ENCODE assay signal across 7 cellular contexts in the genomic region with DNA sequence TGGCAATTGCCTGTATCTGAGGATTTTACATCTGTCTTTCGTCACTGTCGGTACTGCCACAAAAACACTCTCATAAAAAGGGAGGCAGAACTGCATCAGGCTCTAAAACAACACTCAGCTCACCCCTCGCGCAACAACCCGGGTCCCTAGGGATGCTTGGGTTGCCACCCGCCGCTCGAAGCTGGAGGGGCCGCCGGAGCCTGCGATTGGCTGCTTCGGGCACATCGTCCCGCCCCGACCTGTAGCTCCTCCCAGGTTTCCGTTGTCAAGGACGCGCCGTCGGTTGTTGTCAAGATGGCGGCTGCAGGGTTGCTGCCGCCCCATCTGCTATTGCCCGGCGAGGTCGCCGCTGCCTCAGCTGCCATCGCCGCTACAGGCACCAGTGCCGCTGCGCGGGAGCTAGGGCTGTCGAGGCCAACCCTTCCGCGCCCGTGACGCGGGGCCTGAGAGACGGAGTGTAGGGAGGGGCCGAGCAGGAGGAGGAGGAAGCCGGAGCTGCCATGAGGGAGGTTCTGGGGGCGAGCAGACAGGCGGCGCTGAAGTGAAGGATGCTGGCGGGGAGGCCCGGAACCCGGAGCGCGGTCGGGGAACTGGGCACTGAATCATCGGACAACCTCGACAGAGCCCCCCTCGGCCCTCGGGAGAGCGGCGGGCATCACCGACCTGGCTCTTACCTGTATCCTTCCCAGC. TPM values are rescaled to one million over a fixed set of nuclear protein-coding genes. Genes with fewer than 3 reads are reported as not detected.
A peak's percentile ranks its signal among the peaks of the same experiment; 100 is the strongest.
DNase-seq lines count a peak whose midpoint lies in the region; ATAC-seq and TF ChIP-seq lines count a peak whose summit lies in the region.

A gene with protein sequence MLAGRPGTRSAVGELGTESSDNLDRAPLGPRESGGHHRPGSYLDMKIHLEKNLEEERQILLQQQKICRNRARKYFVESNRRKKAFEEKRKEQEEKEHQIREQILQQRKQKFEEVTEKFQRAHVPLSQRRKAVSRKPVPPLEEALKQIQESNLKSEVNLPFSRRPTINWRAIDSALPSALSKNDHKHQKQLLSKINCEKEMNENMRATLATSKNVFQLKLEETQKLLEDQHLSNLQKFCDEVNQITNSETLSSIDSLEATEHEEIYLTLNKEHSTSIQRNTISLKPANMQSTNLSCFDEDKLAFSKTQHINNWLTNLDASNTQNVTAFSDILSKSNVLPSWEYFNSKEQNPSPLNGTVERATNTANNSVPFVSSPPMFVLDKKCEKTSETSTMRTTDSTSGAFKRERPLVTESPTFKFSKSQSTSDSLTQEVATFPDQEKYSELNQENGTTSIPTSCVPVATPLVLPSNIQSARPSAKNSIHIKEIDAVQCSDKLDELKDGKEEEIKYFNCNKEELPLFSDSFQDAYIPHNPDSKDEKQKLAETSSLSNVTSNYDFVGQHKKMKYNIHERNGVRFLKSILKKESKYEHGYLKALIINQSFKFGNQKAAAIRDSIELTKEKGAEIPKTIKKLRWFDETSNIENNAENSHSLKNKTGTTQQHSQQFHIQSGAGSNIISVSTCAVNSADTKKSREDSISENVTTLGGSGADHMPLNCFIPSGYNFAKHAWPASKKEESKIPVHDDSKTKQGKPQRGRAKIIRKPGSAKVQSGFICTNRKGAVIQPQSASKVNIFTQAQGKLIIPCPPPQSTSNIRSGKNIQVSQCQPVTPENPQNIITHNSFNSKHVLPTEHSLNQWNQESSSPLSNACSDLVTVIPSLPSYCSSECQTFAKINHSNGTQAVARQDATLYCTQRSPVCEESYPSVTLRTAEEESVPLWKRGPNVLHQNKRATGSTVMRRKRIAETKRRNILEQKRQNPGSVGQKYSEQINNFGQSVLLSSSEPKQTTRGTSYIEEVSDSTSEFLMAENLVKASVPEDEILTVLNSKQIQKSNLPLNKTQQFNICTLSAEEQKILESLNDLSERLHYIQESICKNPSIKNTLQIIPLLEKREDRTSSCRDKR (plus strand): TSS at position 274 of the 690 bp plus-strand sequence. CDS start 275 bp downstream, at position 549.

- ATAC-seq in GM18508 (IDR thresholded peaks at IDR 0.05; ENCODE audit: insufficient read depth, unreplicated experiment) (peak; percentile 96), HG03039 (IDR thresholded peaks at IDR 0.05; ENCODE audit: unreplicated experiment) (peak; percentile 100)

- TF ChIP-seq CTCF in VCaP (conservative IDR thresholded peaks at IDR 0.05) (peak; percentile 52), breast epithelium (IDR thresholded peaks at IDR 0.05) (peak in 1 of 3 donors; percentile 32)

- intact Hi-C loops in breast epithelium (cut with DNase I; ENCODE audit: low total_unique reads) = no loop called here

- H3K27me3 ChIP-seq in breast epithelium (no peaks in the 10 kb centered on the region), iPS-20b (ENCODE audit: insufficient read depth, low read length) (no peaks in the 10 kb centered on the region)

- H3K27ac ChIP-seq in VCaP (peak within 1 kb of the TSS; percentile 66), breast epithelium (peak within 1 kb of the TSS; percentile 92 to 94), iPS-20b (ENCODE audit: low read length) (no peak within 1 kb of the TSS), skin epidermis (peak within 1 kb of the TSS; percentile 28 to 87 (median 77))

- peak; percentile 34 for TF ChIP-seq POLR2A in breast epithelium (IDR thresholded peaks at IDR 0.05)

- peak within 1 kb of the TSS; percentile 55 to 85 (median 72) for H3K4me3 ChIP-seq in breast epithelium
- peak within 1 kb of the TSS; percentile 82 for H3K4me3 ChIP-seq in iPS-20b (ENCODE audit: low read length)
- H3K4me3 ChIP-seq in skin epidermis = peak within 1 kb of the TSS; percentile 45 to 84 (median 64)

- DNase-seq in NCI-H2081 treated with DMSO at 0.1 percent for 48 hours (lab: John Stamatoyannopoulos, UW) = peak; percentile 81
- DNase-seq in breast epithelium (ENCODE audit: low spot score in 2 of 2) = peak; percentile 88 to 92

- no peaks in the 10 kb centered on the region for H3K9me3 ChIP-seq in breast epithelium
- no peaks in the 10 kb centered on the region for H3K9me3 ChIP-seq in iPS-20b (ENCODE audit: insufficient read depth, low read depth, low read length)

- no peaks in the 10 kb centered on the region for H3K4me1 ChIP-seq in breast epithelium
- H3K4me1 ChIP-seq in iPS-20b (ENCODE audit: insufficient read depth, low read length) = peaks cover 3% of the 10 kb centered on the region; the same call in 1 of the 2 replicates

- H3K36me3 ChIP-seq in breast epithelium (no peaks in the 10 kb centered on the region), iPS-20b (ENCODE audit: insufficient read depth, low read depth, low read length) (no peaks in the 10 kb centered on the region)

- peak within 1 kb of the TSS; percentile 73; the same call in 1 of the 2 replicates for H3K9ac ChIP-seq in iPS-20b (ENCODE audit: low read depth, low read length)

RNA-seq across cellular contexts. Expression of the gene that starts here (rescaled TPM):
- 10 to 100 TPM in 1 of 3 donors, 1 to 10 TPM in 2; 6.9 to 14.7 (median 9.1) TPM for total RNA-seq in breast epithelium
